Comparison of ENCODE assay signal across 1 cellular context in the genomic region with DNA sequence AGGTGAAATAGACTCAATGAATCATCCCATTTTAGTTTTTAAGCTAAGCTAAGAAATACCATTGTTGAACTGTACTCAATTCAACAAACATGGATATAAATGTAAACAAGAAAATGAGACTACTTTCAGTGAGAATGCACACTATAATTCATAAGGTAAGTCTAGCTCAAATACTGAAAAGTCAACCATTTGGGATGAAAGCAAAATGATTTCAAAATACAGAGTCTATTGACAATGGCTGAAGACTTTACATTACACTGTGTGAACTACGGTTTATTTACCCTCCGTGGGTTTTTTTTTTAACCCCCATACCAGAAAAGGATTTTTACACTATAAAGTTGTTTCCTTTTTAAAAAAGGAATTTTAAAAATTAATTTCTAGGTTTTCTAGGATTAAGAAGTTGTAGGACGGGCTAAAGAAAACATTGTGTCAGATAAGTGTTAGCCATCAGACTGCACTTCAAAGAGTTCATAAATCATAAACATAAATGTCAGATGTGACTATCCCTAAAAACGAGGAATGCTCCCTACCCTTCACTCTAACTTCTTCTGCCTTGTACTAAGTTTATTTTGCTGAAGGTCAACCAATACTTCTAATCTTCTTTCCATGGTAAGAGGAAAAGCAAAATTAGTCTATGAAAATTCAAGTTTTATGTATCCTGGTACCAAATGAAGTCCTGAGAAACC.
TF ChIP-seq lines count a peak whose summit lies in the region.

No MANE protein-coding gene starts in this region.

TF ChIP-seq in HepG2, 621 proteins besides CTCF, POLR2A, EP300 and RAD21 (continued from another document and continues in another):
- TF ChIP-seq, protein P1, sequence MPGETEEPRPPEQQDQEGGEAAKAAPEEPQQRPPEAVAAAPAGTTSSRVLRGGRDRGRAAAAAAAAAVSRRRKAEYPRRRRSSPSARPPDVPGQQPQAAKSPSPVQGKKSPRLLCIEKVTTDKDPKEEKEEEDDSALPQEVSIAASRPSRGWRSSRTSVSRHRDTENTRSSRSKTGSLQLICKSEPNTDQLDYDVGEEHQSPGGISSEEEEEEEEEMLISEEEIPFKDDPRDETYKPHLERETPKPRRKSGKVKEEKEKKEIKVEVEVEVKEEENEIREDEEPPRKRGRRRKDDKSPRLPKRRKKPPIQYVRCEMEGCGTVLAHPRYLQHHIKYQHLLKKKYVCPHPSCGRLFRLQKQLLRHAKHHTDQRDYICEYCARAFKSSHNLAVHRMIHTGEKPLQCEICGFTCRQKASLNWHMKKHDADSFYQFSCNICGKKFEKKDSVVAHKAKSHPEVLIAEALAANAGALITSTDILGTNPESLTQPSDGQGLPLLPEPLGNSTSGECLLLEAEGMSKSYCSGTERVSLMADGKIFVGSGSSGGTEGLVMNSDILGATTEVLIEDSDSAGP (CRISPR knock-in tag; IDR thresholded peaks at IDR 0.05; ENCODE audit: borderline replicate concordance), result no peak
- TF ChIP-seq JUN (CRISPR knock-in tag; IDR thresholded peaks at IDR 0.05), result no peak
- peak; percentile 59; the same call in 1 of the 2 replicates for TF ChIP-seq CREM (IDR thresholded peaks at IDR 0.05)
- no peak for TF ChIP-seq CREM (CRISPR knock-in tag; IDR thresholded peaks at IDR 0.05)
- no peak for TF ChIP-seq HOXA9 (CRISPR knock-in tag; IDR thresholded peaks at IDR 0.05; ENCODE audit: borderline replicate concordance)
- no peak for TF ChIP-seq MZF1 (CRISPR knock-in tag; IDR thresholded peaks at IDR 0.05; ENCODE audit: borderline replicate concordance)
- no peak for TF ChIP-seq ZNF333 (CRISPR knock-in tag; IDR thresholded peaks at IDR 0.05; ENCODE audit: borderline replicate concordance)
- TF ChIP-seq, protein P2, sequence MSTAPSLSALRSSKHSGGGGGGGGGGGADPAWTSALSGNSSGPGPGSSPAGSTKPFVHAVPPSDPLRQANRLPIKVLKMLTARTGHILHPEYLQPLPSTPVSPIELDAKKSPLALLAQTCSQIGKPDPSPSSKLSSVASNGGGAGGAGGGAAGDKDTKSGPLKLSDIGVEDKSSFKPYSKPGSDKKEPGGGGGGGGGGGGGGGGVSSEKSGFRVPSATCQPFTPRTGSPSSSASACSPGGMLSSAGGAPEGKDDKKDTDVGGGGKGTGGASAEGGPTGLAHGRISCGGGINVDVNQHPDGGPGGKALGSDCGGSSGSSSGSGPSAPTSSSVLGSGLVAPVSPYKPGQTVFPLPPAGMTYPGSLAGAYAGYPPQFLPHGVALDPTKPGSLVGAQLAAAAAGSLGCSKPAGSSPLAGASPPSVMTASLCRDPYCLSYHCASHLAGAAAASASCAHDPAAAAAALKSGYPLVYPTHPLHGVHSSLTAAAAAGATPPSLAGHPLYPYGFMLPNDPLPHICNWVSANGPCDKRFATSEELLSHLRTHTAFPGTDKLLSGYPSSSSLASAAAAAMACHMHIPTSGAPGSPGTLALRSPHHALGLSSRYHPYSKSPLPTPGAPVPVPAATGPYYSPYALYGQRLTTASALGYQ (CRISPR knock-in tag; IDR thresholded peaks at IDR 0.05), result peak; percentile 74
- TF ChIP-seq SOX6 (IDR thresholded peaks at IDR 0.05), result no peak
- TF ChIP-seq SOX6 (CRISPR knock-in tag; IDR thresholded peaks at IDR 0.05), result peak; percentile 43; the same call in 1 of the 2 replicates
- TF ChIP-seq FOXA3 (CRISPR knock-in tag; IDR thresholded peaks at IDR 0.05), result peak; percentile 91
- no peak for TF ChIP-seq MAF1 (CRISPR knock-in tag; IDR thresholded peaks at IDR 0.05; ENCODE audit: borderline replicate concordance)
- no peak for TF ChIP-seq SOX13 (IDR thresholded peaks at IDR 0.05)
- peak in 1 of 2 experiments; percentile 75; a peak in 2 of 4 replicates for TF ChIP-seq SOX13 (CRISPR knock-in tag; conservative IDR thresholded peaks at IDR 0.05 in 1 of 2, IDR thresholded peaks at IDR 0.05 in 1 of 2)
- TF ChIP-seq NFKB2 (CRISPR knock-in tag; IDR thresholded peaks at IDR 0.05; ENCODE audit: borderline replicate concordance), result no peak
- TF ChIP-seq HMG20A (CRISPR knock-in tag; IDR thresholded peaks at IDR 0.05; ENCODE audit: borderline replicate concordance), result no peak
- no peak for TF ChIP-seq ZNF572 (CRISPR knock-in tag; IDR thresholded peaks at IDR 0.05)
- TF ChIP-seq TSC22D2 (CRISPR knock-in tag; IDR thresholded peaks at IDR 0.05; ENCODE audit: borderline replicate concordance), result no peak
- TF ChIP-seq ARID3A (IDR thresholded peaks at IDR 0.05; ENCODE audit: low read depth, low read length), result peak; percentile 70
- TF ChIP-seq ZNF143 (CRISPR knock-in tag; IDR thresholded peaks at IDR 0.05), result no peak
- TF ChIP-seq ZNF678 (CRISPR knock-in tag; IDR thresholded peaks at IDR 0.05), result no peak
- TF ChIP-seq MED1 (CRISPR knock-in tag; IDR thresholded peaks at IDR 0.05), result 0 out of 2 replicates have a peak, but pooled peaks have one; percentile 32
- TF ChIP-seq PLSCR1 (CRISPR knock-in tag; IDR thresholded peaks at IDR 0.05; ENCODE audit: borderline replicate concordance), result no peak
- TF ChIP-seq ZNF747 (CRISPR knock-in tag; IDR thresholded peaks at IDR 0.05; ENCODE audit: borderline replicate concordance), result no peak
- TF ChIP-seq MTA3 (CRISPR knock-in tag; IDR thresholded peaks at IDR 0.05), result no peak
- peak; percentile 15; the same call in 1 of the 2 replicates for TF ChIP-seq NCOA2 (CRISPR knock-in tag; IDR thresholded peaks at IDR 0.05)
- TF ChIP-seq FOXJ3 (CRISPR knock-in tag; IDR thresholded peaks at IDR 0.05; ENCODE audit: borderline replicate concordance), result peak; percentile 43; the same call in 1 of the 2 replicates
- TF ChIP-seq, protein P3, sequence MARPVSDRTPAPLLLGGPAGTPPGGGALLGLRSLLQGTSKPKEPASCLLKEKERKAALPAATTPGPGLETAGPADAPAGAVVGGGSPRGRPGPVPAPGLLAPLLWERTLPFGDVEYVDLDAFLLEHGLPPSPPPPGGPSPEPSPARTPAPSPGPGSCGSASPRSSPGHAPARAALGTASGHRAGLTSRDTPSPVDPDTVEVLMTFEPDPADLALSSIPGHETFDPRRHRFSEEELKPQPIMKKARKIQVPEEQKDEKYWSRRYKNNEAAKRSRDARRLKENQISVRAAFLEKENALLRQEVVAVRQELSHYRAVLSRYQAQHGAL (CRISPR knock-in tag; IDR thresholded peaks at IDR 0.05; ENCODE audit: not compliant biosample characterization), result no peak
- TF ChIP-seq IKZF1 (IDR thresholded peaks at IDR 0.05), result no peak
- TF ChIP-seq HNRNPLL (IDR thresholded peaks at IDR 0.05; ENCODE audit: low read depth, low read length, poor library complexity, severe bottlenecking), result no peak
- no peak for TF ChIP-seq ZNF557 (CRISPR knock-in tag; IDR thresholded peaks at IDR 0.05)
- TF ChIP-seq PREB (CRISPR knock-in tag; IDR thresholded peaks at IDR 0.05), result no peak
- 0 out of 4 replicates have a peak, but pooled peaks of 1 of the 2 experiments have one; percentile 33 for TF ChIP-seq KLF16 (CRISPR knock-in tag; IDR thresholded peaks at IDR 0.05)
- TF ChIP-seq SKI (IDR thresholded peaks at IDR 0.05; ENCODE audit: partially characterized antibody), result peak; percentile 34
- no peak for TF ChIP-seq CBX2 (IDR thresholded peaks at IDR 0.05; ENCODE audit: low read depth, low read length)
- TF ChIP-seq CBX2 (CRISPR knock-in tag; IDR thresholded peaks at IDR 0.05; ENCODE audit: low read depth), result no peak
- TF ChIP-seq, protein P4, sequence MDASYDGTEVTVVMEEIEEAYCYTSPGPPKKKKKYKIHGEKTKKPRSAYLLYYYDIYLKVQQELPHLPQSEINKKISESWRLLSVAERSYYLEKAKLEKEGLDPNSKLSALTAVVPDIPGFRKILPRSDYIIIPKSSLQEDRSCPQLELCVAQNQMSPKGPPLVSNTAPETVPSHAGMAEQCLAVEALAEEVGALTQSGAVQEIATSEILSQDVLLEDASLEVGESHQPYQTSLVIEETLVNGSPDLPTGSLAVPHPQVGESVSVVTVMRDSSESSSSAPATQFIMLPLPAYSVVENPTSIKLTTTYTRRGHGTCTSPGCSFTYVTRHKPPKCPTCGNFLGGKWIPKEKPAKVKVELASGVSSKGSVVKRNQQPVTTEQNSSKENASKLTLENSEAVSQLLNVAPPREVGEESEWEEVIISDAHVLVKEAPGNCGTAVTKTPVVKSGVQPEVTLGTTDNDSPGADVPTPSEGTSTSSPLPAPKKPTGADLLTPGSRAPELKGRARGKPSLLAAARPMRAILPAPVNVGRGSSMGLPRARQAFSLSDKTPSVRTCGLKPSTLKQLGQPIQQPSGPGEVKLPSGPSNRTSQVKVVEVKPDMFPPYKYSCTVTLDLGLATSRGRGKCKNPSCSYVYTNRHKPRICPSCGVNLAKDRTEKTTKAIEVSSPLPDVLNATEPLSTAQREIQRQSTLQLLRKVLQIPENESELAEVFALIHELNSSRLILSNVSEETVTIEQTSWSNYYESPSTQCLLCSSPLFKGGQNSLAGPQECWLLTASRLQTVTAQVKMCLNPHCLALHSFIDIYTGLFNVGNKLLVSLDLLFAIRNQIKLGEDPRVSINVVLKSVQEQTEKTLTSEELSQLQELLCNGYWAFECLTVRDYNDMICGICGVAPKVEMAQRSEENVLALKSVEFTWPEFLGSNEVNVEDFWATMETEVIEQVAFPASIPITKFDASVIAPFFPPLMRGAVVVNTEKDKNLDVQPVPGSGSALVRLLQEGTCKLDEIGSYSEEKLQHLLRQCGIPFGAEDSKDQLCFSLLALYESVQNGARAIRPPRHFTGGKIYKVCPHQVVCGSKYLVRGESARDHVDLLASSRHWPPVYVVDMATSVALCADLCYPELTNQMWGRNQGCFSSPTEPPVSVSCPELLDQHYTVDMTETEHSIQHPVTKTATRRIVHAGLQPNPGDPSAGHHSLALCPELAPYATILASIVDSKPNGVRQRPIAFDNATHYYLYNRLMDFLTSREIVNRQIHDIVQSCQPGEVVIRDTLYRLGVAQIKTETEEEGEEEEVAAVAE (CRISPR knock-in tag; IDR thresholded peaks at IDR 0.05; ENCODE audit: borderline replicate concordance), result no peak
- no peak for TF ChIP-seq ZKSCAN5 (CRISPR knock-in tag; IDR thresholded peaks at IDR 0.05)
- TF ChIP-seq GFI1 (CRISPR knock-in tag; IDR thresholded peaks at IDR 0.05; ENCODE audit: borderline replicate concordance), result no peak
- TF ChIP-seq ZNF362 (CRISPR knock-in tag; IDR thresholded peaks at IDR 0.05; ENCODE audit: borderline replicate concordance), result peak; percentile 80
- TF ChIP-seq EZH2 (conservative IDR thresholded peaks at IDR 0.05; ENCODE audit: low read depth, low read length), result no peak
- peak; percentile 48 for TF ChIP-seq HDAC2 (CRISPR knock-in tag; IDR thresholded peaks at IDR 0.05)
- TF ChIP-seq ZBTB25 (CRISPR knock-in tag; IDR thresholded peaks at IDR 0.05), result no peak
- TF ChIP-seq GATAD2A (CRISPR knock-in tag; IDR thresholded peaks at IDR 0.05), result peak; percentile 64
- no peak for TF ChIP-seq ZNF605 (CRISPR knock-in tag; IDR thresholded peaks at IDR 0.05)
- no peak for TF ChIP-seq ZNF3 (CRISPR knock-in tag; IDR thresholded peaks at IDR 0.05)
- no peak for TF ChIP-seq ZNF543 (CRISPR knock-in tag; IDR thresholded peaks at IDR 0.05)
- TF ChIP-seq SOX5 (CRISPR knock-in tag; IDR thresholded peaks at IDR 0.05; ENCODE audit: borderline replicate concordance), result peak; percentile 60; the same call in 1 of the 2 replicates
- 0 out of 2 replicates have a peak, but pooled peaks have one; percentile 16 for TF ChIP-seq KAT8 (CRISPR knock-in tag; IDR thresholded peaks at IDR 0.05)
- peak; percentile 38; the same call in 1 of the 2 replicates for TF ChIP-seq NR2F6 (IDR thresholded peaks at IDR 0.05)
- TF ChIP-seq NR2F6 (CRISPR knock-in tag; IDR thresholded peaks at IDR 0.05), result no peak
